ENCODE assay signal across 24 cellular contexts in the genomic region with DNA sequence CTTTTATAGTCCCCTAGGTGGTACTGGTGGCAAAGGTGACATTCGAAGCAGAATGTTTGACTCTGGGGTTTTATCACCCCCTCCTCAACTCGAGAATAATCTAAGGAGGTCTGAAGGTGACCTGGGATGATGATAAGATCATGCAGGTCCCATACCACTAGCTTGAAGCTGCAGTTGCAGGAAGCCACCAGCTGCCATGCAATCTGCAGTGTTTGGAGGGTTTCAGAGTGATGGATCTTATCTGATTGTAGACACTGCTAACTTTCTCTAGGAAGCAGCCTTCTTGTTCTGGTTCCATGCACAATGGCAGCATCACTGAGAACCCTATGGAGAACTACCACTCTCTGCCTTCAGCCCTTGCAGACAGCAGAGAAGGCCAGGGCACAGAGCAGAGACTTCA. TPM values are rescaled to one million over a fixed set of nuclear protein-coding genes. Genes with fewer than 3 reads are reported as not detected.
DNase-seq lines count a peak whose midpoint lies in the region; ATAC-seq, FAIRE-seq and TF ChIP-seq lines count a peak whose summit lies in the region.
"Had no signal": no experiment of that assay in that cellular context is flagged by ENCODE, and none has a peak within 500 bp of the region (broad histone marks: within the 10 kb centered on the region; RNA-seq: fewer than 3 reads in every experiment).

No MANE protein-coding gene starts in this region.

- POLR2A ChIA-PET in HepG2 (lab: Yijun Ruan, JAX) (no interaction called here), H1 (lab: Charles Lee; ENCODE audit: partially characterized antibody) (interaction anchor here (0.5 kb wide), 1 partner anchor 189 kb away, joined by 5 read pairs; no protein-coding TSS in a partner anchor)
- POLR2A ChIA-PET in activated CD8-positive, alpha-beta T cell treated with anti-CD3 and anti-CD28 coated beads, Interleukin-2, amount 10 ng/mL, durations not matched to agents 7 days and 5 days (lab: Charles Lee): no interaction called here

- no peak overlapping the region for H2AFZ ChIP-seq in HepG2 (ENCODE audit: low read length)
- no peak overlapping the region for H2AFZ ChIP-seq in Loucy (ENCODE audit: low read length)
- peak overlapping the region; percentile 83; the same call in 1 of the 2 replicates for H2AFZ ChIP-seq in H1 (ENCODE audit: low read length)
- H2AFZ ChIP-seq: PC-9 had no signal

- TF ChIP-seq EP300 in HepG2 (IDR thresholded peaks at IDR 0.05; ENCODE audit: low read depth in 2 of 2, low read length in 2 of 2): no peak
- no peak for TF ChIP-seq EP300 in HepG2 (CRISPR knock-in tag; IDR thresholded peaks at IDR 0.05; ENCODE audit: borderline replicate concordance)
- no peak for TF ChIP-seq EP300 in H1 (IDR thresholded peaks at IDR 0.05; ENCODE audit: borderline replicate concordance in 1 of 2, low read depth in 2 of 2, low read length in 2 of 2)

- intact Hi-C loops in HepG2 (cut with micrococcal nuclease; ENCODE audit: unreplicated experiment) (no loop called here), right lobe of liver (cut with DNase I) (no loop called here)

- CTCF ChIA-PET in HepG2 (lab: Yijun Ruan, JAX; ENCODE audit: low intra/inter-chr PET ratio, low total read pairs): no interaction called here
- CTCF ChIA-PET in H1 (lab: Charles Lee; ENCODE audit: partially characterized antibody): interaction anchor here (1.2 to 5.3 kb wide), 6 partner anchors 9 to 288 kb away, joined by 4 to 39 read pairs (median 5); no protein-coding TSS in a partner anchor
- CTCF ChIA-PET in activated CD8-positive, alpha-beta T cell treated with anti-CD3 and anti-CD28 coated beads, Interleukin-2, amount 10 ng/mL, durations not matched to agents 7 days and 5 days (lab: Charles Lee): interaction anchor here (2.4 kb wide), 1 partner anchor 11 kb away, joined by 9 read pairs; no protein-coding TSS in a partner anchor

- H4K20me1 ChIP-seq in HepG2 (ENCODE audit: insufficient read depth, low read length): no peaks in the 10 kb centered on the region
- H4K20me1 ChIP-seq in Loucy (ENCODE audit: insufficient read depth, low read length, poor library complexity, severe bottlenecking): no peaks in the 10 kb centered on the region
- no peaks in the 10 kb centered on the region for H4K20me1 ChIP-seq in H1 (replicated peaks in 1 of 2; ENCODE audit: control insufficient read depth in 1 of 2, insufficient read depth in 2 of 2, low read length in 2 of 2)

- no peaks in the 10 kb centered on the region for H3K9me3 Mint-ChIP-seq in activated CD8-positive, alpha-beta T cell treated with anti-CD3 and anti-CD28 coated beads, Interleukin-2, amount 10 ng/mL, durations not matched to agents 7 days and 5 days (ENCODE audit: insufficient read depth)
- no peaks in the 10 kb centered on the region for H3K9me3 Mint-ChIP-seq in osteocyte (ENCODE audit: unreplicated experiment)
- H3K9me3 Mint-ChIP-seq: CD4-positive, alpha-beta memory T cell had no signal

- no peak overlapping the region for H4K91ac ChIP-seq in H1 (replicated peaks; ENCODE audit: insufficient read length, low read length)

- no peaks in the 10 kb centered on the region for H3K79me1 ChIP-seq in H1 (ENCODE audit: low read depth, low read length)

- no peaks in the 10 kb centered on the region; a peak in 1 of 5 replicates for H3K27me3 ChIP-seq in HepG2 (ENCODE audit: control insufficient read depth in 1 of 2, insufficient read depth in 2 of 2, low read length in 2 of 2)
- no peaks in the 10 kb centered on the region for H3K27me3 ChIP-seq in right lobe of liver
- no peaks in the 10 kb centered on the region for H3K27me3 ChIP-seq in Loucy (ENCODE audit: insufficient read depth, low read length, poor library complexity, severe bottlenecking)
- H3K27me3 ChIP-seq in H1 (replicated peaks in 1 of 4; ENCODE audit: control insufficient read depth in 3 of 4, extremely low read depth in 1 of 4, insufficient read depth in 3 of 4, low read length in 3 of 4): no peaks in the 10 kb centered on the region; a peak in 3 of 7 replicates
- H3K27me3 ChIP-seq: SJCRH30 had no signal

- WGBS in HepG2 (ENCODE audit: low lambda C conversion rate): 0% methylated on average over 2 of the region's 2 CpGs
- 52% methylated on average over 2 of the region's 2 CpGs for WGBS in right lobe of liver (ENCODE audit: insufficient coverage, low coverage, low lambda C conversion rate, missing lambda C conversion rate)
- 74% methylated on average over 2 of the region's 2 CpGs; no CpG with 5 or more reads in 1 of the 2 experiments for WGBS in H1 (ENCODE audit: extremely low coverage in 1 of 2, insufficient coverage in 1 of 2, insufficient read length in 1 of 2, insufficient replicate concordance in 2 of 2, low coverage in 1 of 2, low lambda C conversion rate in 2 of 2, missing lambda C conversion rate in 1 of 2), 2 experiments

- H3K79me2 ChIP-seq in HepG2 (ENCODE audit: insufficient read depth, low read length) (no peaks in the 10 kb centered on the region), Loucy (ENCODE audit: insufficient read depth, low read length) (no peaks in the 10 kb centered on the region), H1 (ENCODE audit: control insufficient read depth in 1 of 2, insufficient read depth in 2 of 2, low read length in 2 of 2) (no peaks in the 10 kb centered on the region)

- no peaks in the 10 kb centered on the region for H3F3A ChIP-seq in Loucy (ENCODE audit: low read depth)

- H2AK5ac ChIP-seq in H1 (ENCODE audit: low read depth, low read length): no peak overlapping the region

- H3K4me3 Mint-ChIP-seq in activated CD8-positive, alpha-beta T cell treated with anti-CD3 and anti-CD28 coated beads, Interleukin-2, amount 10 ng/mL, durations not matched to agents 7 days and 5 days: no peak overlapping the region
- H3K4me3 Mint-ChIP-seq in osteocyte (ENCODE audit: unreplicated experiment): no peak overlapping the region
- H3K4me3 Mint-ChIP-seq: CD4-positive, alpha-beta memory T cell had no signal

- TF ChIP-seq RAD21 in HepG2 (CRISPR knock-in tag; IDR thresholded peaks at IDR 0.05) (no peak), H1 (IDR thresholded peaks at IDR 0.05 in 1 of 2, conservative IDR thresholded peaks at IDR 0.05 in 1 of 2; ENCODE audit: low read depth in 2 of 2, low read length in 2 of 2) (peak in 1 of 2 experiments; percentile 1; a peak in 1 of 4 replicates)

- H3K9me2 ChIP-seq in Loucy (replicated peaks; ENCODE audit: low read depth, low read length): no peaks in the 10 kb centered on the region

- H3K9me3 ChIP-seq in HepG2 (ENCODE audit: low read length) (peaks cover 4% of the 10 kb centered on the region; the same call in 1 of the 2 replicates), right lobe of liver (no peaks in the 10 kb centered on the region), Loucy (ENCODE audit: insufficient read depth, low read depth, low read length) (no peaks in the 10 kb centered on the region), H1 (ENCODE audit: insufficient read depth in 2 of 2, low read depth in 1 of 2, low read length in 1 of 2) (peaks cover 5 to 6% of the 10 kb centered on the region in 2 experiments; a peak in 2 of 4 replicates)
- H3K9me3 ChIP-seq: SJCRH30 had no signal

- H3K56ac ChIP-seq in H1 (replicated peaks; ENCODE audit: insufficient read length, low read depth, low read length): no peak overlapping the region

- H3K36me3 ChIP-seq in HepG2 (replicated peaks in 1 of 2; ENCODE audit: control insufficient read depth in 1 of 2, insufficient read depth in 2 of 2, low read length in 2 of 2) (no peaks in the 10 kb centered on the region), right lobe of liver (no peaks in the 10 kb centered on the region), Loucy (ENCODE audit: insufficient read depth, low read length) (no peaks in the 10 kb centered on the region), H1 (ENCODE audit: control insufficient read depth in 2 of 4, insufficient read depth in 4 of 4, low read length in 3 of 4) (no peaks in the 10 kb centered on the region)
- H3K36me3 ChIP-seq: SJCRH30 had no signal

- H3K4me1 ChIP-seq in HepG2 (ENCODE audit: insufficient read depth, low read length) (peaks cover 37% of the 10 kb centered on the region), right lobe of liver (peaks cover 0 to 24% (median 3%) of the 10 kb centered on the region in 4 donors), Loucy (ENCODE audit: insufficient read depth, low read length, poor library complexity, severe bottlenecking) (peaks cover 10% of the 10 kb centered on the region), H1 (replicated peaks in 1 of 4; ENCODE audit: control insufficient read depth in 3 of 4, insufficient read depth in 4 of 4, low read length in 3 of 4) (peaks cover 3 to 14% (median 8%) of the 10 kb centered on the region in 4 experiments; a peak in 5 of 7 replicates)

- no peak overlapping the region for H3K4ac ChIP-seq in H1 (replicated peaks; ENCODE audit: insufficient read length, low read depth, low read length)

- in situ Hi-C loops in HepG2 (cut with HindIII; ENCODE audit: extremely low pct_ligation_motif_present, low pct_unique_long_range_greater_than_20kb): no loop called here

- 0 out of 2 replicates have a peak overlapping the region, but pooled peaks have one; percentile 36 for H2BK15ac ChIP-seq in H1 (ENCODE audit: low read length)

- ATAC-seq in HepG2 (peak; percentile 28; the same call in 1 of the 3 replicates), right lobe of liver (no peak)
- no peak for ATAC-seq in activated CD8-positive, alpha-beta T cell treated with anti-CD3 and anti-CD28 coated beads, Interleukin-2, amount 10 ng/mL, durations not matched to agents 7 days and 5 days
- ATAC-seq: Right ventricle myocardium inferior had no signal

- no peak for TF ChIP-seq CTCF in HepG2 (CRISPR knock-in tag; IDR thresholded peaks at IDR 0.05)
- TF ChIP-seq CTCF in right lobe of liver (IDR thresholded peaks at IDR 0.05): no peak
- peak; percentile 43 for TF ChIP-seq CTCF in Loucy (conservative IDR thresholded peaks at IDR 0.05; ENCODE audit: low read length)
- TF ChIP-seq CTCF in H1 (IDR thresholded peaks at IDR 0.05; ENCODE audit: control extremely low read depth in 1 of 3, insufficient read depth in 1 of 3, low read depth in 1 of 3, low read length in 3 of 3): no peak
- TF ChIP-seq CTCF in osteocyte (IDR thresholded peaks at IDR 0.05): no peak
- TF ChIP-seq CTCF in D721Med (IDR thresholded peaks at IDR 0.05; ENCODE audit: insufficient read depth, missing control alignments): no peak

- no peak overlapping the region for H3K14ac ChIP-seq in H1 (ENCODE audit: insufficient read length)

- H3K4me1 Mint-ChIP-seq in activated CD8-positive, alpha-beta T cell treated with anti-CD3 and anti-CD28 coated beads, Interleukin-2, amount 10 ng/mL, durations not matched to agents 7 days and 5 days (ENCODE audit: low read depth): no peaks in the 10 kb centered on the region
- no peaks in the 10 kb centered on the region for H3K4me1 Mint-ChIP-seq in osteocyte (ENCODE audit: unreplicated experiment)
- H3K4me1 Mint-ChIP-seq: CD4-positive, alpha-beta memory T cell had no signal

- no peak overlapping the region for H3K23ac ChIP-seq in H1 (ENCODE audit: insufficient read length)

- no peak overlapping the region for H2BK5ac ChIP-seq in H1 (ENCODE audit: low read depth, low read length)

- H4K5ac ChIP-seq in H1 (ENCODE audit: insufficient read length, low read depth, low read length): no peak overlapping the region

- no peak overlapping the region for H3K4me2 ChIP-seq in HepG2 (ENCODE audit: low read depth, low read length)
- peak overlapping the region; percentile 26 for H3K4me2 ChIP-seq in Loucy (ENCODE audit: low read depth, low read length, poor library complexity, severe bottlenecking)
- no peak overlapping the region for H3K4me2 ChIP-seq in H1 (ENCODE audit: insufficient read depth in 1 of 2, low read depth in 2 of 2, low read length in 2 of 2)
- H3K4me2 ChIP-seq: PC-9 had no signal

- no peaks in the 10 kb centered on the region for H3K23me2 ChIP-seq in H1 (ENCODE audit: low read depth, low read length)

- H2BK20ac ChIP-seq in H1 (ENCODE audit: low read length): peak overlapping the region; percentile 44; the same call in 1 of the 2 replicates

- no peak for FAIRE-seq in HepG2 (lab: Jason Lieb, UNC)
- no peak for FAIRE-seq in H1 (lab: Jason Lieb, UNC)
- no peak for FAIRE-seq in D721Med (lab: Jason Lieb, UNC)
- FAIRE-seq: A204.1, HTR-8/SVneo had no signal

- no peak for DNase-seq in HepG2 (ENCODE audit: low spot score)
- no peak for DNase-seq in right lobe of liver
- no peak for DNase-seq in H1 (ENCODE audit: low read depth in 1 of 2, low spot score in 2 of 2)
- no peak for DNase-seq in activated CD8-positive, alpha-beta T cell treated with anti-CD3 and anti-CD28 coated beads, Interleukin-2, amount 10 ng/mL, durations not matched to agents 7 days and 5 days
- DNase-seq in osteocyte (ENCODE audit: extremely low spot score, unreplicated experiment): no peak
- DNase-seq in D721Med (ENCODE audit: insufficient read length, low spot score): no peak
- DNase-seq: AML-193; C1 segment of cervical spinal cord; CD4-positive, alpha-beta memory T cell; COR-L47; GOT3; KBM-7; MM.1S; NCI-H2029; NCI-H446; NCI-H524 treated with DMSO at 0.1 percent for 48 hours; NCI-H774; PC-9; SJCRH30; T-helper 1 cell had no signal

- H3K27ac Mint-ChIP-seq in activated CD8-positive, alpha-beta T cell treated with anti-CD3 and anti-CD28 coated beads, Interleukin-2, amount 10 ng/mL, durations not matched to agents 7 days and 5 days: no peak overlapping the region
- no peak overlapping the region for H3K27ac Mint-ChIP-seq in osteocyte (ENCODE audit: unreplicated experiment)
- H3K27ac Mint-ChIP-seq: CD4-positive, alpha-beta memory T cell had no signal

- H3K4me3 ChIP-seq in HepG2 (replicated peaks in 1 of 3; ENCODE audit: insufficient read depth in 1 of 3, low read depth in 2 of 3, low read length in 3 of 3) (no peak overlapping the region), right lobe of liver (no peak overlapping the region), Loucy (ENCODE audit: low read length, poor library complexity, severe bottlenecking) (no peak overlapping the region), H1 (ENCODE audit: extremely low read depth in 1 of 4, insufficient read depth in 2 of 4, low read depth in 3 of 4, low read length in 4 of 4) (no peak overlapping the region)
- H3K4me3 ChIP-seq: PC-9, SJCRH30 had no signal

- H3K27ac ChIP-seq in HepG2 (ENCODE audit: extremely low read length, insufficient read depth, low read length): no peak overlapping the region
- H3K27ac ChIP-seq in right lobe of liver: no peak overlapping the region
- H3K27ac ChIP-seq in H1 (ENCODE audit: low read depth, low read length): no peak overlapping the region
- H3K27ac ChIP-seq: PC-9, SJCRH30 had no signal

- BruUV-seq in HepG2 (replicated peaks; lab: Mats Ljungman, UMichigan): no TSS peak

- no peak overlapping the region for H3K18ac ChIP-seq in H1 (ENCODE audit: extremely low read depth, low read length)

- TF ChIP-seq POLR2A in HepG2 (IDR thresholded peaks at IDR 0.05; ENCODE audit: insufficient read depth in 1 of 2, low read depth in 2 of 2, low read length in 2 of 2) (no peak), right lobe of liver (IDR thresholded peaks at IDR 0.05) (no peak), H1 (IDR thresholded peaks at IDR 0.05; ENCODE audit: control extremely low read depth in 1 of 2, low read depth in 2 of 2, low read length in 2 of 2) (no peak)

- no peak overlapping the region for H4K8ac ChIP-seq in H1 (ENCODE audit: extremely low read depth, insufficient read depth, low read length)

- no peaks in the 10 kb centered on the region for H3K36me3 Mint-ChIP-seq in activated CD8-positive, alpha-beta T cell treated with anti-CD3 and anti-CD28 coated beads, Interleukin-2, amount 10 ng/mL, durations not matched to agents 7 days and 5 days (ENCODE audit: low read depth)
- H3K36me3 Mint-ChIP-seq in osteocyte (ENCODE audit: unreplicated experiment): no peaks in the 10 kb centered on the region
- H3K36me3 Mint-ChIP-seq: CD4-positive, alpha-beta memory T cell had no signal

- H2BK120ac ChIP-seq in H1 (replicated peaks; ENCODE audit: low read depth, low read length): no peak overlapping the region

- H3K9ac ChIP-seq in HepG2 (ENCODE audit: insufficient read depth, low read depth, low read length): no peak overlapping the region
- H3K9ac ChIP-seq in Loucy (ENCODE audit: low read depth, low read length, poor library complexity, severe bottlenecking): no peak overlapping the region
- H3K9ac ChIP-seq in H1 (replicated peaks in 1 of 4; ENCODE audit: extremely low read depth in 1 of 4, low read depth in 3 of 4, low read length in 3 of 4): no peak overlapping the region

- H2BK12ac ChIP-seq in H1 (ENCODE audit: low read depth, low read length): no peak overlapping the region

- H3K27me3 Mint-ChIP-seq in activated CD8-positive, alpha-beta T cell treated with anti-CD3 and anti-CD28 coated beads, Interleukin-2, amount 10 ng/mL, durations not matched to agents 7 days and 5 days (ENCODE audit: low read depth): no peaks in the 10 kb centered on the region
- H3K27me3 Mint-ChIP-seq in osteocyte (ENCODE audit: unreplicated experiment): peaks cover 5% of the 10 kb centered on the region
- H3K27me3 Mint-ChIP-seq: CD4-positive, alpha-beta memory T cell had no signal

RNA-seq across cellular contexts. Expression of a gene that starts 59.4 kb away (rescaled TPM):
- 167 and 307 TPM in 2 replicates for total RNA-seq in HepG2 (2016; rRNA removed; fragmentation: Illumina TruSeq; extraction: Trizol)
- 38.2 and 40.5 TPM in 2 replicates for total RNA-seq in HepG2 (2016; cell fraction: cytosol; rRNA removed; fragmentation: Illumina TruSeq; extraction: Trizol; ENCODE audit: low read depth)
- total RNA-seq in HepG2 (2016; cell fraction: insoluble cytoplasmic fraction; rRNA removed; fragmentation: Illumina TruSeq; extraction: Trizol): 164 and 309 TPM in 2 replicates
- 59.5 and 69.4 TPM in 2 replicates for total RNA-seq in HepG2 (2016; cell fraction: membrane; rRNA removed; fragmentation: Illumina TruSeq; extraction: Trizol)
- 164 and 186 TPM in 2 replicates for total RNA-seq in HepG2 (2016; cell fraction: nucleus; rRNA removed; fragmentation: Illumina TruSeq; extraction: Trizol)
- 80.9 and 117 TPM in 2 replicates for polyA plus RNA-seq in HepG2 (2011; rRNA removed)
- polyA plus RNA-seq in HepG2 (2011; cell fraction: cytosol; rRNA removed): 47.3 and 64.4 TPM in 2 replicates
- 50.1 and 64.8 TPM in 2 replicates for polyA plus RNA-seq in HepG2 (2011; cell fraction: nucleus; rRNA removed)
- polyA plus RNA-seq in HepG2 (2012): 113 and 158 TPM in 2 replicates
- polyA plus RNA-seq in HepG2 (2016; cell fraction: cytosol; fragmentation: Illumina TruSeq; extraction: Trizol; ENCODE audit: low read depth): 5.8 and 6.2 TPM in 2 replicates
- 202 and 204 TPM in 2 replicates for polyA plus RNA-seq in HepG2 (2016; cell fraction: insoluble cytoplasmic fraction; fragmentation: Illumina TruSeq; extraction: Trizol; ENCODE audit: low read depth)
- 14.7 and 18.7 TPM in 2 replicates for polyA plus RNA-seq in HepG2 (2016; cell fraction: membrane; fragmentation: Illumina TruSeq; extraction: Trizol; ENCODE audit: low read depth)
- polyA plus RNA-seq in HepG2 (2016; cell fraction: nucleus; fragmentation: Illumina TruSeq; extraction: Trizol; ENCODE audit: insufficient read depth, low read depth): 186 and 216 TPM in 2 replicates
- 64.6 and 115 TPM in 2 replicates for polyA minus RNA-seq in HepG2 (2011; rRNA and poly(A)+ RNA removed; ENCODE audit: low replicate concordance)
- polyA minus RNA-seq in HepG2 (2011; cell fraction: cytosol; rRNA and poly(A)+ RNA removed): 343 and 363 TPM in 2 replicates
- polyA minus RNA-seq in HepG2 (2011; cell fraction: nucleus; rRNA and poly(A)+ RNA removed): 210 and 231 TPM in 2 replicates
- total RNA-seq in right lobe of liver: 10 to 100 TPM; 39.6 to 53.8 (median 45.5) TPM
- 156 and 167 TPM in 2 replicates for total RNA-seq in H1 (2021; fragmentation: NEBNext Ultra II Directional; extraction: Animal tissue kit (Norgen Biotek cat#: 25700))
- polyA plus RNA-seq in H1 (2011; rRNA removed): 43.4 and 43.8 TPM in 2 replicates
- polyA plus RNA-seq in H1 (2011; cell fraction: cytosol; rRNA removed): 68.7 TPM
- 37.7 TPM for polyA plus RNA-seq in H1 (2011; cell fraction: nucleus; rRNA removed)
- 66.3 to 110 TPM (median 81.3 TPM) in 4 replicates for polyA plus RNA-seq in H1 (2012, experiment 1 of 2)
- 6.8 TPM for polyA plus RNA-seq in H1 (2012, experiment 2 of 2)
- polyA plus RNA-seq in H1 (2013, experiment 1 of 2): 83.2 TPM
- 82.9 TPM for polyA plus RNA-seq in H1 (2013, experiment 2 of 2)
- polyA minus RNA-seq in H1 (2011; rRNA and poly(A)+ RNA removed): 135 and 198 TPM in 2 replicates
- polyA minus RNA-seq in H1 (2011; cell fraction: cytosol; rRNA and poly(A)+ RNA removed): 193 TPM
- 186 TPM for polyA minus RNA-seq in H1 (2011; cell fraction: nucleus; rRNA and poly(A)+ RNA removed)
- 10 to 100 TPM; 91.2 to 94.7 TPM for total RNA-seq in activated CD8-positive, alpha-beta T cell treated with anti-CD3 and anti-CD28 coated beads, Interleukin-2, amount 10 ng/mL, durations not matched to agents 7 days and 5 days
- 73.8 and 76.6 TPM in 2 replicates for total RNA-seq in osteocyte
